In the genomic region with DNA sequence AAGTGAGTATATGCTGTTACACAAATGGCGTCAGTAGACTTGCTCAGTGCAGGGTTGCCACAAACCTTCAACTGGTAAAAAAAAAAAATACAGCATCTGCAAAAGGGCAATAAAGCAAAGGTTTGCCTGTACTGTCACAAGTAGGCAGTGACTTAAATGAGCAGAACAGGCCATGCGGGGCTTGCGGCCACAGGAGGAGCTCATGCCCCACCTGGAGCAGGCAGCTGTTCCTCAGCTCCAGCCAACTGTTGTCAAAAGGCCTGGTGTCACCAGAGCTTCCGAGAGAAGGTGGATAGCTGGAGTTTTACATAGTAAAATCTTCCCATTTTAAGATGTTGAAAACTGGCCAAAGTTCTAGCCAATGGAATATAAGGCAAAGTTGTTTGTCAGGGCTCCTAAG, we compare ENCODE assay signal across 21 cellular contexts. TPM values are rescaled to one million over a fixed set of nuclear protein-coding genes. Genes with fewer than 3 reads are reported as not detected.
DNase-seq lines count a peak whose midpoint lies in the region; ATAC-seq and TF ChIP-seq lines count a peak whose summit lies in the region.
"Had no signal": no experiment of that assay in that cellular context is flagged by ENCODE, and none has a peak within 500 bp of the region (broad histone marks: within the 10 kb centered on the region; RNA-seq: fewer than 3 reads in every experiment).

No MANE protein-coding gene starts in this region.

- H3K79me2 ChIP-seq in H9 (ENCODE audit: insufficient read depth, low read length) (no peaks in the 10 kb centered on the region), hepatocyte (peaks cover 79% of the 10 kb centered on the region)

- H3K18ac ChIP-seq in H9 (ENCODE audit: insufficient read length, low read depth, low read length) = no peak overlapping the region

- H3K27ac Mint-ChIP-seq in H9 = no peak overlapping the region
- H3K27ac Mint-ChIP-seq: activated CD8-positive, alpha-beta T cell treated with anti-CD3 and anti-CD28 coated beads for 36 hours had no signal

- H4K5ac ChIP-seq in H9 (ENCODE audit: insufficient read length, low read depth, low read length) = no peak overlapping the region

- no peak overlapping the region for H2BK20ac ChIP-seq in H9 (ENCODE audit: low read depth, low read length, poor library complexity, severe bottlenecking)

- H3K27me3 ChIP-seq in H9 (ENCODE audit: insufficient read depth, low read length) (no peaks in the 10 kb centered on the region), WERI-Rb-1 (ENCODE audit: insufficient read depth, low read depth, severe bottlenecking) (no peaks in the 10 kb centered on the region), brain microvascular endothelial cell (replicated peaks) (no peaks in the 10 kb centered on the region), hepatocyte (no peaks in the 10 kb centered on the region)
- H3K27me3 ChIP-seq: MG63, sigmoid colon had no signal

- H4K20me1 ChIP-seq in H9 (ENCODE audit: control insufficient read depth, insufficient read depth, insufficient read length) = no peaks in the 10 kb centered on the region
- no peaks in the 10 kb centered on the region for H4K20me1 ChIP-seq in hepatocyte (ENCODE audit: insufficient read depth, poor library complexity, severe bottlenecking)

- peaks cover 3% of the 10 kb centered on the region for H3K27me3 Mint-ChIP-seq in H9 (ENCODE audit: low read depth)

- no peak overlapping the region for H2BK12ac ChIP-seq in H9 (ENCODE audit: insufficient read length, low read depth, low read length)

- H2AFZ ChIP-seq in H9 (ENCODE audit: low read length) (no peak overlapping the region), hepatocyte (no peak overlapping the region)

- no peak overlapping the region for H2BK5ac ChIP-seq in H9 (ENCODE audit: insufficient read length, low read length)

- H3K4me3 ChIP-seq in WERI-Rb-1 (ENCODE audit: low read depth, low read length) = no peak overlapping the region
- H3K4me3 ChIP-seq in mucosa of descending colon = no peak overlapping the region
- H3K4me3 ChIP-seq in brain microvascular endothelial cell (ENCODE audit: low read depth, low read length) = no peak overlapping the region
- no peak overlapping the region for H3K4me3 ChIP-seq in hepatocyte
- H3K4me3 ChIP-seq: left ventricle myocardium inferior, MG63, sigmoid colon, thoracic aorta had no signal

- no CpG with 5 or more reads among the region's 4 CpGs for WGBS in H9 (ENCODE audit: extremely low coverage, insufficient read length, low lambda C conversion rate)
- 76% methylated on average over 4 of the region's 4 CpGs for WGBS in hepatocyte (ENCODE audit: low lambda C conversion rate, missing lambda C conversion rate)

- no peaks in the 10 kb centered on the region for H3K9me3 ChIP-seq in H9 (ENCODE audit: control insufficient read depth, low read depth, low read length)
- no peaks in the 10 kb centered on the region for H3K9me3 ChIP-seq in WERI-Rb-1 (ENCODE audit: severe bottlenecking)
- H3K9me3 ChIP-seq in mucosa of descending colon = no peaks in the 10 kb centered on the region
- H3K9me3 ChIP-seq in hepatocyte (ENCODE audit: low read depth) = no peaks in the 10 kb centered on the region
- H3K9me3 ChIP-seq: left ventricle myocardium inferior, MG63, sigmoid colon, thoracic aorta had no signal

- H2AK5ac ChIP-seq in H9 (ENCODE audit: insufficient read length, low read length) = no peak overlapping the region

- ATAC-seq in mucosa of descending colon = peak; percentile 58
- ATAC-seq: activated CD8-positive, alpha-beta T cell treated with anti-CD3 and anti-CD28 coated beads for 36 hours; stimulated activated naive CD8-positive, alpha-beta T cell treated with anti-CD3 and anti-CD28 coated beads, Interleukin-15, Interleukin-2, amounts not matched to agents 100 U/mL and 50 U/mL, for 24 hours had no signal

- H4K91ac ChIP-seq in H9 (ENCODE audit: insufficient read length, low read depth, low read length) = no peak overlapping the region

- H3K4me2 ChIP-seq in H9 (ENCODE audit: insufficient read depth, insufficient read length, low read length) (no peak overlapping the region), hepatocyte (no peak overlapping the region)

- no peaks in the 10 kb centered on the region for H3K9me2 ChIP-seq in hepatocyte (replicated peaks; ENCODE audit: insufficient read depth)

- TF ChIP-seq CTCF in H9 (conservative IDR thresholded peaks at IDR 0.05) (peak; percentile 25; the same call in 2 of the 3 replicates), WERI-Rb-1 (IDR thresholded peaks at IDR 0.05; ENCODE audit: low read depth, low read length) (peak; percentile 29; the same call in 1 of the 2 replicates), mucosa of descending colon (IDR thresholded peaks at IDR 0.05) (no peak), brain microvascular endothelial cell (IDR thresholded peaks at IDR 0.05; ENCODE audit: low read depth, low read length, missing control alignments) (no peak), hepatocyte (IDR thresholded peaks at IDR 0.05; ENCODE audit: poor library complexity) (no peak)

- H3K27ac ChIP-seq in H9 (ENCODE audit: insufficient read length, low read depth, low read length) (no peak overlapping the region), WERI-Rb-1 (no peak overlapping the region), brain microvascular endothelial cell (no peak overlapping the region), hepatocyte (no peak overlapping the region)
- H3K27ac ChIP-seq: left ventricle myocardium inferior, sigmoid colon, thoracic aorta had no signal

- H2BK120ac ChIP-seq in H9 (ENCODE audit: low read depth, low read length, poor library complexity, severe bottlenecking) = no peak overlapping the region

- no peak overlapping the region for H3K56ac ChIP-seq in H9 (ENCODE audit: insufficient read length, low read depth, low read length)

- no peak overlapping the region for H3T11ph ChIP-seq in H9 (ENCODE audit: low read length)

- H3K4me1 ChIP-seq in H9 (ENCODE audit: insufficient read depth, low read length) = peaks cover 5% of the 10 kb centered on the region; the same call in 1 of the 2 replicates
- H3K4me1 ChIP-seq in mucosa of descending colon (ENCODE audit: low read depth) = peaks cover 9% of the 10 kb centered on the region
- H3K4me1 ChIP-seq in hepatocyte (ENCODE audit: insufficient read depth) = peaks cover 45% of the 10 kb centered on the region

- intact Hi-C loops in mucosa of descending colon (cut with DNase I, micrococcal nuclease) = loop anchor here in 1 of 2 donors (10.0 kb wide), 1 partner anchor 121 kb away; a partner anchor contains a TSS

- H3K9me3 Mint-ChIP-seq in H9 = peaks cover 2 to 3% of the 10 kb centered on the region in 2 experiments; a peak in 2 of 5 replicates
- H3K9me3 Mint-ChIP-seq: activated CD8-positive, alpha-beta T cell treated with anti-CD3 and anti-CD28 coated beads for 36 hours had no signal

- no peak overlapping the region for H3K4me3 Mint-ChIP-seq in H9
- H3K4me3 Mint-ChIP-seq: activated CD8-positive, alpha-beta T cell treated with anti-CD3 and anti-CD28 coated beads for 36 hours had no signal

- no peaks in the 10 kb centered on the region for H3K23me2 ChIP-seq in H9 (ENCODE audit: insufficient read length, low read depth, low read length, poor library complexity, severe bottlenecking)

- H3K36me3 Mint-ChIP-seq in H9 (ENCODE audit: insufficient read depth in 1 of 3, low read depth in 3 of 3) = peaks cover 8% of the 10 kb centered on the region in 3 experiments; a peak in 5 of 7 replicates

- H3K36me3 ChIP-seq in WERI-Rb-1 = no peaks in the 10 kb centered on the region
- H3K36me3 ChIP-seq in mucosa of descending colon (ENCODE audit: low read depth) = no peaks in the 10 kb centered on the region
- no peaks in the 10 kb centered on the region for H3K36me3 ChIP-seq in brain microvascular endothelial cell (replicated peaks)
- H3K36me3 ChIP-seq in hepatocyte (replicated peaks; ENCODE audit: insufficient read depth, low read depth) = no peaks in the 10 kb centered on the region
- H3K36me3 ChIP-seq: left ventricle myocardium inferior, MG63, sigmoid colon, thoracic aorta had no signal

- H3K4me1 Mint-ChIP-seq in H9 = peaks cover 27 to 37% of the 10 kb centered on the region in 2 experiments

- peak; percentile 86 for DNase-seq in DMS 273 (lab: John Stamatoyannopoulos, UW; ENCODE audit: unreplicated experiment)
- peak; percentile 56 for DNase-seq in H9
- DNase-seq in WERI-Rb-1 = peak; percentile 27
- DNase-seq in mucosa of descending colon = peak in 1 of 3 donors; percentile 46
- no peak for DNase-seq in brain microvascular endothelial cell
- no peak for DNase-seq in hepatocyte (ENCODE audit: low spot score)
- DNase-seq in NCI-H128 (lab: John Stamatoyannopoulos, UW; ENCODE audit: unreplicated experiment) = no peak
- DNase-seq: activated CD4-positive, alpha-beta T cell treated with anti-CD3 and anti-CD28 coated beads for 1 hour; activated CD8-positive, alpha-beta T cell treated with anti-CD3 and anti-CD28 coated beads for 36 hours; activated effector memory CD4-positive, alpha-beta T cell treated with Interleukin-2 at 50 U/mL for 16 hours; Calu3; KBM-7; left ventricle myocardium inferior; MG63; NCI-H1436; NCI-H345; SHP77 treated with DMSO at 0.1 percent for 48 hours; sigmoid colon; stimulated activated CD4-positive, alpha-beta T cell treated with anti-CD3 and anti-CD28 coated beads, Interleukin-15, amount 100 ng/mL, for 24 hours; stimulated activated naive CD8-positive, alpha-beta T cell treated with anti-CD3 and anti-CD28 coated beads, Interleukin-15, Interleukin-2, amounts not matched to agents 100 U/mL and 50 U/mL, for 24 hours had no signal

- no peak overlapping the region for H4K8ac ChIP-seq in H9 (replicated peaks; ENCODE audit: insufficient read length, low read depth, low read length)

- in situ Hi-C loops in brain microvascular endothelial cell (cut with HindIII; ENCODE audit: low pct_ligation_motif_present, low sequenced_read_pairs) = no loop called here

- H2BK15ac ChIP-seq in H9 (ENCODE audit: low read depth, low read length) = no peak overlapping the region

- H3K14ac ChIP-seq in H9 (ENCODE audit: insufficient read depth, low read length) = no peak overlapping the region

- H3K23ac ChIP-seq in H9 (ENCODE audit: insufficient read length, low read depth, low read length) = no peak overlapping the region

- no peak overlapping the region for H3K4ac ChIP-seq in H9 (ENCODE audit: low read depth, low read length)

- H3K79me1 ChIP-seq in H9 (ENCODE audit: insufficient read depth, low read depth, low read length, poor library complexity, severe bottlenecking) = no peaks in the 10 kb centered on the region

- H3K9ac ChIP-seq in H9 (ENCODE audit: extremely low read depth, insufficient read length, low read length) = no peak overlapping the region

RNA-seq across cellular contexts. Expression of a gene that starts 7.7 kb away (rescaled TPM):
- total RNA-seq in H9 (2021) (5.0 and 5.8 TPM in 2 replicates), mucosa of descending colon (10 to 100 TPM; 11.3 to 26.0 (median 16.0) TPM), hepatocyte (51.2 and 70.0 TPM in 2 replicates)
- 47.3 and 56.8 TPM in 2 replicates for polyA plus RNA-seq in hepatocyte

RNA-seq across cellular contexts. Expression of a gene that starts 8.6 kb away (rescaled TPM):
- 35.5 and 46.6 TPM in 2 replicates for total RNA-seq in H9 (2021)
- 10 to 100 TPM; 34.3 to 43.3 (median 38.6) TPM for total RNA-seq in mucosa of descending colon
- total RNA-seq in hepatocyte = 50.0 and 54.1 TPM in 2 replicates
- 26.0 and 33.9 TPM in 2 replicates for polyA plus RNA-seq in hepatocyte

RNA-seq across cellular contexts. Expression of a gene that starts 20.9 kb away (rescaled TPM):
- total RNA-seq in H9 (2021) (19.8 and 21.4 TPM in 2 replicates), mucosa of descending colon (10 to 100 TPM; 17.4 to 21.9 (median 20.5) TPM), hepatocyte (24.7 and 30.1 TPM in 2 replicates)
- polyA plus RNA-seq in hepatocyte = 9.9 and 10.0 TPM in 2 replicates

Comparison
In these comparisons a context has a peak if more than half of its experiments do, and no peak if none do; other contexts are left out.
1. DNase-seq: peak in DMS 273 (single experiment), H9 (single experiment) and WERI-Rb-1 (single experiment); none in brain microvascular endothelial cell (single experiment), hepatocyte (single experiment) and NCI-H128 (single experiment).
2. CTCF ChIP-seq: peak in H9 (single experiment) and WERI-Rb-1 (single experiment); none in mucosa of descending colon (single experiment), brain microvascular endothelial cell (single experiment) and hepatocyte (single experiment).